ENCODE assay signal across 9 cellular contexts in the genomic region with DNA sequence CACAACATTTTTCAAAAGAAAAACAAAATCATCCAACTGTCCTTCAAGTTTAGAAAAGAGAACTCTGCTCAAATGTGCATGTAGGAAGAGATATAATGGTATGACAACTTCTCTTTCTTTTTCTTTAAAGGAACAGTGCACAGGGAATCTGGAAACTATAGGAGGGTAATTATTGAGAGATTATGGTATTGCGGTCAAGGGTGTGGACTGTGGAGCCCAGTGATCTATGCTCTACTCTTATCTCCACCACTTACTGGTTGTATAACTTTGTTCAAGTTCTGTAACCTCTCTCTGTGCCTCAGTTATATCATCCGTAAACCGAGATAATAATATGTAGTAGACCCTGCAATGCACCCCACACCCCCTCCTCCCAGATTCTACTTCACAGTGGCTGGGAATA.
"Had no signal": no experiment of that assay in that cellular context is flagged by ENCODE, and none has a peak within 500 bp of the region (broad histone marks: within the 10 kb centered on the region; RNA-seq: fewer than 3 reads in every experiment).

No MANE protein-coding gene starts in this region.

- H3K27ac ChIP-seq: GM23248 had no signal

- H3K9me3 ChIP-seq: HAP-1 had no signal

- H3K4me3 Mint-ChIP-seq: HFFc6 had no signal

- H3K9me3 Mint-ChIP-seq: HFFc6 had no signal

- H3K9ac ChIP-seq: GM23248 had no signal

- H3K4me1 ChIP-seq: HAP-1 had no signal

- DNase-seq: GM23248, GOT3, H7, HFFc6, IMR-90, KBM-7 had no signal

- H3K4me3 ChIP-seq: GM23248, HAP-1 had no signal

- H3K36me3 ChIP-seq: HAP-1 had no signal

- ATAC-seq: HCT116 had no signal

- FAIRE-seq: HTR-8/SVneo had no signal

- H2AFZ ChIP-seq: GM23248 had no signal

- H3K27ac Mint-ChIP-seq: HFFc6 had no signal
